Comparison of ENCODE assay signal across 15 cellular contexts in genomic region chr11:12048936-12049790, GRCh38. TPM values are rescaled to one million over a fixed set of nuclear protein-coding genes. Genes with fewer than 3 reads are reported as not detected.
DNase-seq lines count a peak whose midpoint lies in the region; ATAC-seq and TF ChIP-seq lines count a peak whose summit lies in the region.
"Had no signal": no experiment of that assay in that cellular context is flagged by ENCODE, and none has a peak within 500 bp of the region (broad histone marks: within the 10 kb centered on the region; RNA-seq: fewer than 3 reads in every experiment).

No MANE protein-coding gene starts in this region.

- CTCF ChIA-PET in Caco-2 (lab: Charles Lee) = interaction anchor here (1.4 kb wide), 1 partner anchor 236 kb away, joined by 3 read pairs; no protein-coding TSS in a partner anchor
- CTCF ChIA-PET in PC-3 (lab: Charles Lee) = interaction anchor here (0.7 kb wide), 1 partner anchor 38 kb away, joined by 9 read pairs; no protein-coding TSS in a partner anchor

- POLR2A ChIA-PET in Caco-2 (lab: Charles Lee) = interaction anchor here (0.6 kb wide), 1 partner anchor 238 kb away, joined by 7 read pairs; no protein-coding TSS in a partner anchor
- POLR2A ChIA-PET in PC-3 (lab: Charles Lee; ENCODE audit: unreplicated experiment) = interaction anchor here (0.5 kb wide), 1 partner anchor 14 kb away, joined by 3 read pairs; no protein-coding TSS in a partner anchor

- H3K27ac Mint-ChIP-seq in Caco-2 (ENCODE audit: unreplicated experiment) (peak overlapping the region; percentile 69), osteocyte (ENCODE audit: unreplicated experiment) (peak overlapping the region; percentile 21), endothelial cell (ENCODE audit: unreplicated experiment) (no peak overlapping the region)

- H3K4me1 ChIP-seq in Caco-2 = peaks cover 33% of the 10 kb centered on the region
- peaks cover 29% of the 10 kb centered on the region for H3K4me1 ChIP-seq in PC-3 (ENCODE audit: insufficient read depth, low read length)
- no peaks in the 10 kb centered on the region for H3K4me1 ChIP-seq in SJCRH30

- H4K20me1 ChIP-seq in PC-3 (ENCODE audit: low read length) = no peaks in the 10 kb centered on the region

- peaks cover 10% of the 10 kb centered on the region for H3K36me3 Mint-ChIP-seq in Caco-2 (ENCODE audit: insufficient read depth, unreplicated experiment)
- no peaks in the 10 kb centered on the region for H3K36me3 Mint-ChIP-seq in osteocyte (ENCODE audit: unreplicated experiment)
- H3K36me3 Mint-ChIP-seq in endothelial cell (ENCODE audit: low read depth, unreplicated experiment) = no peaks in the 10 kb centered on the region
- H3K36me3 Mint-ChIP-seq: naive B cell had no signal

- H3K36me3 ChIP-seq in Caco-2 (ENCODE audit: control insufficient read depth, insufficient read depth, low read length) (no peaks in the 10 kb centered on the region), PC-3 (ENCODE audit: low read depth, low read length) (no peaks in the 10 kb centered on the region), SJCRH30 (no peaks in the 10 kb centered on the region)

- H3K4me3 Mint-ChIP-seq in Caco-2 (ENCODE audit: unreplicated experiment) (no peak overlapping the region), osteocyte (ENCODE audit: unreplicated experiment) (no peak overlapping the region), endothelial cell (ENCODE audit: unreplicated experiment) (no peak overlapping the region)
- H3K4me3 Mint-ChIP-seq: naive B cell had no signal

- no peak overlapping the region for H3K4me3 ChIP-seq in Caco-2 (ENCODE audit: low read depth, low read length)
- H3K4me3 ChIP-seq in PC-3 (ENCODE audit: low read length) = no peak overlapping the region
- H3K4me3 ChIP-seq in coronary artery = no peak overlapping the region
- no peak overlapping the region for H3K4me3 ChIP-seq in SJCRH30
- H3K4me3 ChIP-seq: lung had no signal

- H3K79me2 ChIP-seq in PC-3 (ENCODE audit: low read length) = no peaks in the 10 kb centered on the region

- no TSS peak for BruUV-seq in Caco-2 (replicated peaks; lab: Mats Ljungman, UMichigan)
- no TSS peak for BruUV-seq in PC-3 (replicated peaks; lab: Mats Ljungman, UMichigan)

- no peaks in the 10 kb centered on the region for H3K27me3 Mint-ChIP-seq in Caco-2 (ENCODE audit: insufficient read depth, unreplicated experiment)
- H3K27me3 Mint-ChIP-seq in osteocyte (ENCODE audit: unreplicated experiment) = no peaks in the 10 kb centered on the region
- H3K27me3 Mint-ChIP-seq in endothelial cell (ENCODE audit: unreplicated experiment) = peaks cover 2% of the 10 kb centered on the region

- H3K9me3 ChIP-seq in Caco-2 (no peaks in the 10 kb centered on the region), PC-3 (ENCODE audit: low read length) (no peaks in the 10 kb centered on the region), SJCRH30 (replicated peaks) (no peaks in the 10 kb centered on the region)
- H3K9me3 ChIP-seq: SK-N-SH had no signal

- H3F3A ChIP-seq in PC-3 (ENCODE audit: low read length, unreplicated experiment) = no peaks in the 10 kb centered on the region

- no peaks in the 10 kb centered on the region for H3K9me2 ChIP-seq in PC-3 (replicated peaks; ENCODE audit: low read length)
- H3K9me2 ChIP-seq: SK-N-SH had no signal

- H3K4me2 ChIP-seq in PC-3 (ENCODE audit: low read length) = no peak overlapping the region
- H3K4me2 ChIP-seq: SK-N-SH had no signal

- DNase-seq in Caco-2 (peak in 1 of 2 experiments; percentile 37), PC-3 (peak; percentile 27), coronary artery (ENCODE audit: low spot score) (no peak), osteocyte (ENCODE audit: extremely low spot score, unreplicated experiment) (no peak), SJCRH30 (no peak), left colon (no peak), endothelial cell (ENCODE audit: low spot score) (no peak), DMS114 treated with DMSO at 0.1 percent for 48 hours (lab: John Stamatoyannopoulos, UW; ENCODE audit: unreplicated experiment) (no peak)
- DNase-seq: activated effector memory CD4-positive, alpha-beta T cell treated with Interleukin-2 at 50 U/mL for 16 hours; amniotic stem cell; naive B cell; NCI-H187; NCI-H446; SK-N-SH had no signal

- TF ChIP-seq CTCF in Caco-2 (IDR thresholded peaks at IDR 0.05; ENCODE audit: insufficient read depth in 1 of 2, low read depth in 1 of 2, low read length in 1 of 2, severe bottlenecking in 1 of 2, unreplicated experiment in 1 of 2) (no peak), PC-3 (conservative IDR thresholded peaks at IDR 0.05; ENCODE audit: low read depth, low read length) (no peak), coronary artery (IDR thresholded peaks at IDR 0.05) (no peak), osteocyte (IDR thresholded peaks at IDR 0.05) (no peak), endothelial cell (IDR thresholded peaks at IDR 0.05; ENCODE audit: unreplicated experiment) (no peak)

- H3K27me3 ChIP-seq in Caco-2 (replicated peaks; ENCODE audit: control insufficient read depth, insufficient read depth, low read length) (no peaks in the 10 kb centered on the region), PC-3 (ENCODE audit: low read length) (no peaks in the 10 kb centered on the region), SJCRH30 (no peaks in the 10 kb centered on the region)

- H3K9me3 Mint-ChIP-seq in Caco-2 (ENCODE audit: unreplicated experiment) (peaks cover 9% of the 10 kb centered on the region), osteocyte (ENCODE audit: unreplicated experiment) (no peaks in the 10 kb centered on the region), endothelial cell (ENCODE audit: unreplicated experiment) (no peaks in the 10 kb centered on the region)
- H3K9me3 Mint-ChIP-seq: naive B cell had no signal

- H3K27ac ChIP-seq in PC-3 (ENCODE audit: low read length) = 0 out of 2 replicates have a peak overlapping the region, but pooled peaks have one; percentile 28
- H3K27ac ChIP-seq in coronary artery = peak overlapping the region; percentile 17 to 33
- no peak overlapping the region for H3K27ac ChIP-seq in SJCRH30

- H3K4me1 Mint-ChIP-seq in Caco-2 (ENCODE audit: low read depth, unreplicated experiment) (peaks cover 51% of the 10 kb centered on the region), osteocyte (ENCODE audit: unreplicated experiment) (peaks cover 43% of the 10 kb centered on the region), endothelial cell (ENCODE audit: unreplicated experiment) (no peaks in the 10 kb centered on the region)
- H3K4me1 Mint-ChIP-seq: naive B cell had no signal

- no peak for ATAC-seq in PC-3
- no peak for ATAC-seq in left colon

- no peak overlapping the region for H2AFZ ChIP-seq in PC-3 (ENCODE audit: low read length)

- intact Hi-C loops in Caco-2 (cut with micrococcal nuclease; ENCODE audit: unreplicated experiment) (no loop called here), PC-3 (cut with micrococcal nuclease) (loop anchor here (5.0 to 10.0 kb wide), 2 partner anchors 108 to 1024 kb away; no protein-coding TSS in a partner anchor), left colon (cut with DNase I, micrococcal nuclease) (loop anchor here in 1 of 2 donors (5.0 kb wide), 1 partner anchor 233 kb away; no protein-coding TSS in a partner anchor)

- no peak overlapping the region for H3K9ac ChIP-seq in PC-3 (ENCODE audit: low read length)
- H3K9ac ChIP-seq: SK-N-SH had no signal

RNA-seq across cellular contexts. Expression of gene DKK3, which starts 40.7 kb away (rescaled TPM):
- 156 and 165 TPM in 2 replicates for total RNA-seq in Caco-2 (2022)
- 0.07 and 0.35 TPM in 2 replicates for total RNA-seq in PC-3 (2014; rRNA removed)
- total RNA-seq in osteocyte = 548 and 587 TPM in 2 replicates
- 11.7 and 13.9 TPM in 2 replicates for total RNA-seq in SJCRH30 (2014; rRNA removed; shearing (Covaris generic))
- 10 to 100 TPM in 1 of 2 donors, 1 to 10 TPM in 1; 8.1 to 19.5 TPM for total RNA-seq in left colon
- total RNA-seq in endothelial cell (ENCODE audit: unreplicated experiment) = 8.4 TPM
